In genomic region chr17:7233701-7234099, GRCh38 we compare ENCODE assay signal across 8 cellular contexts. TPM values are rescaled to one million over a fixed set of nuclear protein-coding genes. Genes with fewer than 3 reads are reported as not detected.
A peak's percentile ranks its signal among the peaks of the same experiment; 100 is the strongest.
DNase-seq lines count a peak whose midpoint lies in the region; ATAC-seq and TF ChIP-seq lines count a peak whose summit lies in the region.

No MANE protein-coding gene starts in this region.

- H3K36me3 ChIP-seq in GM06990 (ENCODE audit: control insufficient read depth, insufficient read depth, low read length) = peaks cover 31% of the 10 kb centered on the region
- peaks cover 55% of the 10 kb centered on the region for H3K36me3 ChIP-seq in NT2/D1 (ENCODE audit: insufficient read depth, insufficient read length, low read length)
- H3K36me3 ChIP-seq in endodermal cell (ENCODE audit: control insufficient read depth, insufficient read depth, low read length) = peaks cover 53% of the 10 kb centered on the region

- DNase-seq in GM06990 (ENCODE audit: extremely low read depth, insufficient read length) = no peak
- DNase-seq in NT2/D1 (ENCODE audit: low read depth, low spot score) = no peak
- DNase-seq in endodermal cell = no peak
- no peak for DNase-seq in neural crest cell (ENCODE audit: low read depth, low spot score)
- DNase-seq in putamen (ENCODE audit: low spot score) = no peak
- DNase-seq in activated CD4-positive, alpha-beta T cell treated with anti-CD3 and anti-CD28 coated beads for 4 hours = no peak
- DNase-seq in amygdala (lab: John Stamatoyannopoulos, UW) = no peak

- H3K4me1 Mint-ChIP-seq in endodermal cell (peaks cover 35% of the 10 kb centered on the region), neural crest cell (peaks cover 39% of the 10 kb centered on the region)

- H3K4me1 ChIP-seq in NT2/D1 (ENCODE audit: insufficient read depth, insufficient read length) (peaks cover 10% of the 10 kb centered on the region), endodermal cell (ENCODE audit: control insufficient read depth, insufficient read depth, low read length) (peaks cover 5% of the 10 kb centered on the region)

- H3K9me3 ChIP-seq in NT2/D1 (ENCODE audit: insufficient read depth, low read length) (no peaks in the 10 kb centered on the region), endodermal cell (ENCODE audit: control insufficient read depth, low read length) (no peaks in the 10 kb centered on the region)

- no peak for ATAC-seq in GM19324 (IDR thresholded peaks at IDR 0.05; ENCODE audit: low FRiP score, unreplicated experiment)

- peaks cover 59% of the 10 kb centered on the region for H3K36me3 Mint-ChIP-seq in endodermal cell (ENCODE audit: low read depth)
- H3K36me3 Mint-ChIP-seq in neural crest cell (ENCODE audit: low read depth) = peaks cover 28% of the 10 kb centered on the region

- no peak for TF ChIP-seq CTCF in GM06990 (IDR thresholded peaks at IDR 0.05; ENCODE audit: insufficient read depth, low read length, poor library complexity, severe bottlenecking)
- no peak for TF ChIP-seq CTCF in endodermal cell (conservative IDR thresholded peaks at IDR 0.05)
- no peak for TF ChIP-seq CTCF in neural crest cell (conservative IDR thresholded peaks at IDR 0.05)

- no peaks in the 10 kb centered on the region for H3K27me3 Mint-ChIP-seq in endodermal cell (ENCODE audit: insufficient read depth)
- H3K27me3 Mint-ChIP-seq in neural crest cell (ENCODE audit: low read depth) = peaks cover 5% of the 10 kb centered on the region

- H3K9me3 Mint-ChIP-seq in endodermal cell = no peaks in the 10 kb centered on the region
- H3K9me3 Mint-ChIP-seq in neural crest cell = no peaks in the 10 kb centered on the region

- H3K4me3 ChIP-seq in GM06990 (replicated peaks; ENCODE audit: low read depth, low read length) (peak overlapping the region; percentile 65), NT2/D1 (ENCODE audit: insufficient read length, low read depth) (peak overlapping the region; percentile 71), endodermal cell (ENCODE audit: low read length) (peak overlapping the region; percentile 99)

- 3 to 4% methylated on average over 8 to 9 of the region's 9 CpGs for WGBS in endodermal cell (ENCODE audit: insufficient coverage in 1 of 2, insufficient read length in 1 of 2), 2 experiments

- no peaks in the 10 kb centered on the region for H3K27me3 ChIP-seq in GM06990 (replicated peaks; ENCODE audit: control insufficient read depth, insufficient read depth, low read length)
- H3K27me3 ChIP-seq in NT2/D1 (ENCODE audit: insufficient read depth, insufficient read length) = no peaks in the 10 kb centered on the region
- H3K27me3 ChIP-seq in endodermal cell (ENCODE audit: control insufficient read depth, insufficient read depth, low read length, poor library complexity, severe bottlenecking) = no peaks in the 10 kb centered on the region

- peak overlapping the region; percentile 94 for H3K27ac Mint-ChIP-seq in endodermal cell
- H3K27ac Mint-ChIP-seq in neural crest cell (ENCODE audit: unreplicated experiment) = peak overlapping the region; percentile 99

- peak overlapping the region; percentile 88 for H3K4me3 Mint-ChIP-seq in endodermal cell
- peak overlapping the region; percentile 99 for H3K4me3 Mint-ChIP-seq in neural crest cell

- peak overlapping the region; percentile 81 for H3K27ac ChIP-seq in endodermal cell (ENCODE audit: low read depth, low read length)

- H3K9ac ChIP-seq in NT2/D1 (ENCODE audit: insufficient read length, low read depth) = peak overlapping the region; percentile 79
- H3K9ac ChIP-seq in endodermal cell (ENCODE audit: extremely low read depth, low read length, poor library complexity, severe bottlenecking) = peak overlapping the region; percentile 88

RNA-seq across cellular contexts. Expression of gene DVL2, which starts 0.6 kb away (rescaled TPM):
- total RNA-seq in endodermal cell (100 to 1,000 TPM in 1 of 2 donors, 10 to 100 TPM in 1; 98.2 to 116 TPM), neural crest cell (130 and 140 TPM in 2 replicates)
- polyA plus RNA-seq in endodermal cell (2013, experiment 1 of 2) = 77.0 TPM
- polyA plus RNA-seq in endodermal cell (2013, experiment 2 of 2) = 76.3 TPM

RNA-seq across cellular contexts. Expression of gene PHF23, which starts 5.6 kb away (rescaled TPM):
- 10 to 100 TPM; 67.3 to 71.6 TPM for total RNA-seq in endodermal cell
- 59.3 TPM for polyA plus RNA-seq in endodermal cell (2013, experiment 1 of 2)
- 53.4 TPM for polyA plus RNA-seq in endodermal cell (2013, experiment 2 of 2)
- 72.7 and 75.2 TPM in 2 replicates for total RNA-seq in neural crest cell

RNA-seq across cellular contexts. Expression of gene GABARAP, which starts 8.5 kb away (rescaled TPM):
- total RNA-seq in endodermal cell (100 to 1,000 TPM; 264 to 317 TPM), neural crest cell (470 and 479 TPM in 2 replicates)
- polyA plus RNA-seq in endodermal cell (2013, experiment 1 of 2) = 671 TPM
- polyA plus RNA-seq in endodermal cell (2013, experiment 2 of 2) = 581 TPM

RNA-seq across cellular contexts. Expression of gene ACADVL, which starts 14.0 kb away (rescaled TPM):
- total RNA-seq in endodermal cell (100 to 1,000 TPM; 337 to 459 TPM), neural crest cell (215 and 220 TPM in 2 replicates)
- 272 TPM for polyA plus RNA-seq in endodermal cell (2013, experiment 1 of 2)
- 222 TPM for polyA plus RNA-seq in endodermal cell (2013, experiment 2 of 2)

RNA-seq across cellular contexts. Expression of gene DLG4, which starts 14.1 kb away (rescaled TPM):
- total RNA-seq in endodermal cell (10 to 100 TPM; 35.1 to 68.5 TPM), neural crest cell (49.4 and 51.4 TPM in 2 replicates)
- polyA plus RNA-seq in endodermal cell (2013, experiment 1 of 2) = 76.0 TPM
- 59.6 TPM for polyA plus RNA-seq in endodermal cell (2013, experiment 2 of 2)
